ENCODE assay signal across 1 cellular context in genomic region chr2:143158500-143159262, GRCh38.
TF ChIP-seq lines count a peak whose summit lies in the region.

No MANE protein-coding gene starts in this region.

TF ChIP-seq in endothelial cell of umbilical vein, 7 proteins besides CTCF, POLR2A, EP300 and RAD21 (continued from another document):
- TF ChIP-seq MYC (IDR thresholded peaks at IDR 0.05; ENCODE audit: low read depth, low read length) (no peak), GATA2 (IDR thresholded peaks at IDR 0.05; ENCODE audit: insufficient read depth, insufficient read length, low read depth, low read length) (no peak), FOS (IDR thresholded peaks at IDR 0.05; ENCODE audit: borderline replicate concordance, insufficient read depth, low read length) (no peak)
